In genomic region chr3:52245322-52246263, GRCh38 we compare ENCODE assay signal across 8 cellular contexts. TPM values are rescaled to one million over a fixed set of nuclear protein-coding genes. Genes with fewer than 3 reads are reported as not detected.
A peak's percentile ranks its signal among the peaks of the same experiment; 100 is the strongest.
DNase-seq lines count a peak whose midpoint lies in the region; TF ChIP-seq lines count a peak whose summit lies in the region.

Gene PPM1M (plus strand): TSS chr3:52245759. CDS start chr3:52245825, 66 bp downstream.

- H3K27ac Mint-ChIP-seq in type B pancreatic cell, result no peak within 1 kb of the TSS

- H3K36me3 ChIP-seq in MG63 (peaks cover 9% of the 10 kb centered on the region), esophagus muscularis mucosa (peaks cover 0 to 29% (median 25%) of the 10 kb centered on the region in 4 donors)

- peak within 1 kb of the TSS; percentile 75 for H3K4me3 Mint-ChIP-seq in type B pancreatic cell

- H3K4me3 ChIP-seq in MG63 (peak within 1 kb of the TSS; percentile 48), esophagus muscularis mucosa (peak within 1 kb of the TSS; percentile 65 to 83 (median 70))

- intact Hi-C loops in esophagus muscularis mucosa (cut with DNase I), result no loop called here

- H3K27me3 ChIP-seq in MG63 (no peaks in the 10 kb centered on the region), esophagus muscularis mucosa (no peaks in the 10 kb centered on the region)

- no peak for TF ChIP-seq EP300 in esophagus muscularis mucosa (IDR thresholded peaks at IDR 0.05)

- no peaks in the 10 kb centered on the region for H3K9me3 ChIP-seq in MG63
- H3K9me3 ChIP-seq in esophagus muscularis mucosa, result no peaks in the 10 kb centered on the region

- no peaks in the 10 kb centered on the region for H3K9me3 Mint-ChIP-seq in type B pancreatic cell

- peaks cover 5% of the 10 kb centered on the region for H3K4me1 Mint-ChIP-seq in type B pancreatic cell (ENCODE audit: unreplicated experiment)

- in situ Hi-C loops in G401 (cut with HindIII; ENCODE audit: low sequenced_read_pairs), result no loop called here

- TF ChIP-seq CTCF in esophagus muscularis mucosa (IDR thresholded peaks at IDR 0.05) (no peak), type B pancreatic cell (conservative IDR thresholded peaks at IDR 0.05) (no peak)

- H3K4me1 ChIP-seq in esophagus muscularis mucosa, result peaks cover 15 to 46% (median 41%) of the 10 kb centered on the region in 4 donors

- peaks cover 7% of the 10 kb centered on the region for H3K36me3 Mint-ChIP-seq in type B pancreatic cell

- H3K27ac ChIP-seq in esophagus muscularis mucosa (replicated peaks in 1 of 4), result peak within 1 kb of the TSS; percentile 88 to 90 (median 90)

- no peak for TF ChIP-seq POLR2A in esophagus muscularis mucosa (IDR thresholded peaks at IDR 0.05; ENCODE audit: low read depth)

- peak; percentile 49 for DNase-seq in DMS53 (lab: John Stamatoyannopoulos, UW)
- DNase-seq in DMS53 treated with DMSO at 0.1 percent for 48 hours (lab: John Stamatoyannopoulos, UW; ENCODE audit: unreplicated experiment), result no peak
- DNase-seq in MG63, result peak; percentile 56
- peak; percentile 73 to 74 for DNase-seq in activated T-cell treated with anti-CD3 and anti-CD28 coated beads, Interleukin-2, amount 50 U/mL, for 48 hours
- no peak for DNase-seq in esophagus muscularis mucosa (ENCODE audit: extremely low spot score)
- DNase-seq in myocyte (ENCODE audit: low read depth), result peak; percentile 44
- peak; percentile 74 for DNase-seq in type B pancreatic cell (ENCODE audit: extremely low spot score, unreplicated experiment)
- DNase-seq in G401 (ENCODE audit: low spot score), result no peak

- WGBS in esophagus muscularis mucosa, result 2% methylated on average over 49 of the region's 98 CpGs

- H3K27me3 Mint-ChIP-seq in type B pancreatic cell, result peaks cover 8% of the 10 kb centered on the region

RNA-seq across cellular contexts. Expression of gene PPM1M, which starts in this region (rescaled TPM):
- 7.9 and 16.2 TPM in 2 replicates for total RNA-seq in MG63 (2014; rRNA removed; shearing (Covaris generic); ENCODE audit: low replicate concordance)
- total RNA-seq in esophagus muscularis mucosa (10 to 100 TPM; 24.1 to 35.7 (median 32.4) TPM), myocyte (5.5 and 7.3 TPM in 2 replicates), type B pancreatic cell (ENCODE audit: low replicate concordance) (5.2 and 8.0 TPM in 2 replicates)
- polyA plus RNA-seq in myocyte (2012), result 29.7 TPM
- total RNA-seq in G401 (2014; rRNA removed; shearing (Covaris generic)), result 0.43 and 1.4 TPM in 2 replicates

Comparison
In these comparisons a context has a peak if more than half of its experiments do, and no peak if none do; other contexts are left out.
1. DNase-seq: peak in DMS53 (single experiment), MG63 (single experiment), activated T-cell treated with anti-CD3 and anti-CD28 coated beads, Interleukin-2, amount 50 U/mL, for 48 hours (2 of 2), myocyte (single experiment) and type B pancreatic cell (single experiment); none in DMS53 treated with DMSO at 0.1 percent for 48 hours (single experiment), esophagus muscularis mucosa (single experiment) and G401 (single experiment).